ENCODE assay signal across 8 cellular contexts in the genomic region with DNA sequence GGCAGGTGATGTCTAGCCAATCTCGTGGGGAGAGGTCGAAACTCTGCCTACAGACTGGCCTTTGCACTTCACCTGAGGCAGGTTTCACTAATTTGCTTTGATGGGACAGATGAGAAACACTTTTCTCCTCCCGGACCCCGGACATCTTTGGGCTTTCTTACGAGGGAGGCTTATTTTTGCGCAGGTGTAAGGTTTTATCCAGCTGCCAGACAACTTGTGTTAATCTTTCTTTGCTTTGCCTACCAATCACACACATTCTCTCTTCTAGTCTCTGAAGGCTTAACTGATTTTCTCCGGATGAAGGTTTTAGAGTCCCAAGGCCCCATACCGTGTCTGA. TPM values are rescaled to one million over a fixed set of nuclear protein-coding genes. Genes with fewer than 3 reads are reported as not detected.
A peak's percentile ranks its signal among the peaks of the same experiment; 100 is the strongest.
DNase-seq lines count a peak whose midpoint lies in the region; ATAC-seq and TF ChIP-seq lines count a peak whose summit lies in the region.

No MANE protein-coding gene starts in this region.

- ATAC-seq in upper lobe of left lung (ENCODE audit: low FRiP score in 2 of 2) (no peak), HG02840 (IDR thresholded peaks at IDR 0.05; ENCODE audit: low FRiP score, unreplicated experiment) (no peak)

- no peak overlapping the region for H2BK12ac ChIP-seq in mesenchymal stem cell (ENCODE audit: low read length in 2 of 2)

- H3K23ac ChIP-seq in mesenchymal stem cell (ENCODE audit: low read length in 2 of 2), result no peak overlapping the region

- H2BK15ac ChIP-seq in mesenchymal stem cell (ENCODE audit: low read depth, poor library complexity, severe bottlenecking), result peak overlapping the region; percentile 57

- H3K4ac ChIP-seq in mesenchymal stem cell (ENCODE audit: low read depth in 1 of 2, low read length in 2 of 2), result no peak overlapping the region

- intact Hi-C loops in cardiac septum (cut with DNase I), result no loop called here
- intact Hi-C loops in ascending aorta (cut with DNase I), result no loop called here

- no peak overlapping the region for H3K14ac ChIP-seq in mesenchymal stem cell (ENCODE audit: low read length in 2 of 2)

- H3K4me1 ChIP-seq in right atrium auricular region (peaks cover 0 to 6% of the 10 kb centered on the region in 2 donors), ascending aorta (no peaks in the 10 kb centered on the region), mesenchymal stem cell (ENCODE audit: control insufficient read depth, insufficient read depth, low read depth, low read length) (peaks cover 9% of the 10 kb centered on the region), upper lobe of left lung (peaks cover 4 to 14% (median 7%) of the 10 kb centered on the region in 4 donors)

- H3K27me3 ChIP-seq in right atrium auricular region (no peaks in the 10 kb centered on the region), ascending aorta (no peaks in the 10 kb centered on the region), mesenchymal stem cell (ENCODE audit: control insufficient read depth in 1 of 2, insufficient read depth in 1 of 2, low read length in 2 of 2) (peaks cover 0 to 5% of the 10 kb centered on the region in 2 experiments), upper lobe of left lung (peaks cover 0 to 4% (median 0%) of the 10 kb centered on the region in 4 donors)

- no peak overlapping the region for H3K18ac ChIP-seq in mesenchymal stem cell (ENCODE audit: low read depth in 1 of 2, low read length in 2 of 2)

- no peaks in the 10 kb centered on the region for H3K79me1 ChIP-seq in mesenchymal stem cell (replicated peaks; ENCODE audit: low read length, poor library complexity, severe bottlenecking)

- DNase-seq in right atrium auricular region (ENCODE audit: low spot score), result no peak
- no peak for DNase-seq in cardiac septum (ENCODE audit: low spot score)
- DNase-seq in ascending aorta (ENCODE audit: low spot score in 2 of 2), result no peak
- no peak for DNase-seq in mesenchymal stem cell
- no peak for DNase-seq in upper lobe of left lung
- DNase-seq in CD1c-positive myeloid dendritic cell (ENCODE audit: extremely low spot score), result no peak
- DNase-seq in T1000 (lab: John Stamatoyannopoulos, UW), result no peak

- peak overlapping the region; percentile 38 for H3K9ac ChIP-seq in mesenchymal stem cell (ENCODE audit: low read length)

- H4K8ac ChIP-seq in mesenchymal stem cell (ENCODE audit: low read length), result no peak overlapping the region

- WGBS in mesenchymal stem cell, result 24% methylated on average over 8 of the region's 8 CpGs
- 15 to 41% methylated on average over 6 to 8 of the region's 8 CpGs for WGBS in upper lobe of left lung, 2 donors

- no peak overlapping the region for H2BK120ac ChIP-seq in mesenchymal stem cell (ENCODE audit: low read depth, low read length)

- TF ChIP-seq CTCF in right atrium auricular region (IDR thresholded peaks at IDR 0.05), result no peak
- no peak for TF ChIP-seq CTCF in ascending aorta (IDR thresholded peaks at IDR 0.05)
- no peak for TF ChIP-seq CTCF in upper lobe of left lung (IDR thresholded peaks at IDR 0.05)

- H3K27ac ChIP-seq in right atrium auricular region (peak overlapping the region in 1 of 2 donors; percentile 50), ascending aorta (no peak overlapping the region), mesenchymal stem cell (ENCODE audit: low read length, poor library complexity, severe bottlenecking) (no peak overlapping the region), upper lobe of left lung (peak overlapping the region; percentile 81 to 91 (median 90))

- H2AK5ac ChIP-seq in mesenchymal stem cell (ENCODE audit: low read length, severe bottlenecking), result no peak overlapping the region

- H2BK5ac ChIP-seq in mesenchymal stem cell (ENCODE audit: low read depth, low read length, poor library complexity, severe bottlenecking), result no peak overlapping the region

- H4K91ac ChIP-seq in mesenchymal stem cell (ENCODE audit: low read length), result no peak overlapping the region

- no peak for TF ChIP-seq EP300 in upper lobe of left lung (IDR thresholded peaks at IDR 0.05)

- H3K36me3 ChIP-seq in right atrium auricular region, result no peaks in the 10 kb centered on the region
- no peaks in the 10 kb centered on the region for H3K36me3 ChIP-seq in ascending aorta
- H3K36me3 ChIP-seq in mesenchymal stem cell (ENCODE audit: control insufficient read depth in 1 of 2, insufficient read depth in 2 of 2, low read depth in 1 of 2, low read length in 2 of 2), result no peaks in the 10 kb centered on the region
- H3K36me3 ChIP-seq in upper lobe of left lung, result no peaks in the 10 kb centered on the region

- peak overlapping the region; percentile 31 to 52 for H3K4me3 ChIP-seq in right atrium auricular region
- H3K4me3 ChIP-seq in ascending aorta, result peak overlapping the region; percentile 70 to 71
- peak overlapping the region; percentile 68 to 72 for H3K4me3 ChIP-seq in mesenchymal stem cell (ENCODE audit: insufficient read depth in 1 of 2, low read depth in 1 of 2, low read length in 2 of 2)
- H3K4me3 ChIP-seq in upper lobe of left lung, result peak overlapping the region in 3 of 4 donors; percentile 70 to 89 (median 76)

- H2AFZ ChIP-seq in mesenchymal stem cell (ENCODE audit: low read depth, low read length), result peak overlapping the region; percentile 80

- TF ChIP-seq POLR2A in upper lobe of left lung (IDR thresholded peaks at IDR 0.05), result no peak

- peak overlapping the region; percentile 81 for H3K4me2 ChIP-seq in mesenchymal stem cell (ENCODE audit: low read length, poor library complexity, severe bottlenecking)

- H3K9me3 ChIP-seq in right atrium auricular region (no peaks in the 10 kb centered on the region), ascending aorta (no peaks in the 10 kb centered on the region), mesenchymal stem cell (ENCODE audit: control insufficient read depth, low read length) (no peaks in the 10 kb centered on the region), upper lobe of left lung (no peaks in the 10 kb centered on the region)

RNA-seq across cellular contexts. Expression of a gene that starts 0.4 kb away (rescaled TPM):
- total RNA-seq in right atrium auricular region, result 1 to 10 TPM; 6.7 to 7.3 TPM
- total RNA-seq in cardiac septum, result 7.8 TPM
- 6.4 TPM for total RNA-seq in ascending aorta
- 2.1 TPM for polyA plus RNA-seq in mesenchymal stem cell (2013, experiment 1 of 2)
- polyA plus RNA-seq in mesenchymal stem cell (2013, experiment 2 of 2), result 2.2 TPM
- 10 to 100 TPM in 5 of 6 donors, 1 to 10 TPM in 1; 4.7 to 34.0 (median 21.4) TPM for total RNA-seq in upper lobe of left lung

Comparison
In these comparisons a context has a peak if more than half of its experiments do, and no peak if none do; other contexts are left out.
1. H3K27ac ChIP-seq: peak in upper lobe of left lung (4 of 4); none in ascending aorta (0 of 2) and mesenchymal stem cell (single experiment).
2. Peak in every context shown above with its lines, with median percentiles within 50 percentile points of each other: H3K4me3 ChIP-seq.